14 cellular contexts compared by ENCODE assay signal in the genomic region with DNA sequence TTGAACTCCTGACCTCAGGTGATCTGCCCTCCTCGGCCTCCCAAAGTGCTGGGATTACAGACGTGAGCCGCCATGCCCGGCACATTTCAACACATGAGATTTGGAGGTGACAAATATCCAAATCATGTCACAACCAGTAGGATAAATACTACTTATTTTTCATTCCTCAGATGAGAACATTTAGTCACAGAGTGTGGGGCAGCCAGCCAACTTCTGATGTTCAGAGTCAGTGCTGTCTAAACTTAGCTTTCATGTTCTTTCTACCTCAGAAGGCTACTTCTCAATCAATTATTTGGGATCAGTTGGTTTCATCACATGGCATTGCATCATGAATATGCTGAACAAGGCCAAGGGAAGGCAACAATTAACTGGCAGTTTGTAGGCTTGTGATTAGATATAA.
A peak's percentile ranks its signal among the peaks of the same experiment; 100 is the strongest.
DNase-seq lines count a peak whose midpoint lies in the region; ATAC-seq, FAIRE-seq and TF ChIP-seq lines count a peak whose summit lies in the region.
"Had no signal": no experiment of that assay in that cellular context is flagged by ENCODE, and none has a peak within 500 bp of the region (broad histone marks: within the 10 kb centered on the region; RNA-seq: fewer than 3 reads in every experiment).

No MANE protein-coding gene starts in this region.

- TF ChIP-seq POLR2A in adrenal gland (IDR thresholded peaks at IDR 0.05) (no peak), gastroesophageal sphincter (IDR thresholded peaks at IDR 0.05) (no peak)

- peaks cover 30% of the 10 kb centered on the region for H3K4me1 Mint-ChIP-seq in osteocyte (ENCODE audit: unreplicated experiment)

- H3K27me3 ChIP-seq in adrenal gland (no peaks in the 10 kb centered on the region), gastroesophageal sphincter (no peaks in the 10 kb centered on the region)
- H3K27me3 ChIP-seq: esophagus muscularis mucosa, upper lobe of left lung had no signal

- H3K36me3 Mint-ChIP-seq in osteocyte (ENCODE audit: unreplicated experiment), result no peaks in the 10 kb centered on the region
- H3K36me3 Mint-ChIP-seq: activated naive CD4-positive, alpha-beta T cell treated with anti-CD3 and anti-CD28 coated beads, Interleukin-2, amount 10 ng/mL, durations not matched to agents 7 days and 5 days had no signal

- H3K4me1 ChIP-seq in adrenal gland (replicated peaks in 1 of 2) (no peaks in the 10 kb centered on the region), gastroesophageal sphincter (peaks cover 0 to 18% (median 0%) of the 10 kb centered on the region in 3 donors)

- no peak for TF ChIP-seq EP300 in gastroesophageal sphincter (IDR thresholded peaks at IDR 0.05)

- no peaks in the 10 kb centered on the region for H3K9me3 Mint-ChIP-seq in osteocyte (ENCODE audit: unreplicated experiment)

- no peak for TF ChIP-seq CTCF in adrenal gland (IDR thresholded peaks at IDR 0.05)
- TF ChIP-seq CTCF in gastroesophageal sphincter (IDR thresholded peaks at IDR 0.05), result no peak
- TF ChIP-seq CTCF in osteocyte (IDR thresholded peaks at IDR 0.05), result no peak

- no peak overlapping the region for H3K4me3 Mint-ChIP-seq in osteocyte (ENCODE audit: unreplicated experiment)
- H3K4me3 Mint-ChIP-seq: activated naive CD4-positive, alpha-beta T cell treated with anti-CD3 and anti-CD28 coated beads, Interleukin-2, amount 10 ng/mL, durations not matched to agents 7 days and 5 days had no signal

- H3K27ac ChIP-seq in adrenal gland (no peak overlapping the region), gastroesophageal sphincter (peak overlapping the region in 2 of 4 donors; percentile 32 to 50)
- H3K27ac ChIP-seq: upper lobe of left lung had no signal

- FAIRE-seq in GM19239 (lab: Jason Lieb, UNC), result no peak
- FAIRE-seq: RCC 7860 had no signal

- H3K27me3 Mint-ChIP-seq in osteocyte (ENCODE audit: unreplicated experiment), result no peaks in the 10 kb centered on the region

- intact Hi-C loops in adrenal gland (cut with DNase I), result no loop called here

- H3K9me3 ChIP-seq in adrenal gland (replicated peaks in 1 of 3) (no peaks in the 10 kb centered on the region), gastroesophageal sphincter (no peaks in the 10 kb centered on the region)
- H3K9me3 ChIP-seq: esophagus muscularis mucosa, upper lobe of left lung had no signal

- WGBS in adrenal gland, 4 donors, result 33 to 63% (median 47%) methylated on average over 1 to 4 of the region's 4 CpGs
- WGBS in gastroesophageal sphincter (ENCODE audit: low coverage in 1 of 2), 2 donors, result 54% methylated on average over 4 of the region's 4 CpGs; no CpG with 5 or more reads in 1 of the 2 donors

- H3K36me3 ChIP-seq in adrenal gland (replicated peaks in 1 of 2) (no peaks in the 10 kb centered on the region), gastroesophageal sphincter (no peaks in the 10 kb centered on the region)
- H3K36me3 ChIP-seq: esophagus muscularis mucosa, upper lobe of left lung had no signal

- no peak overlapping the region for H3K4me3 ChIP-seq in adrenal gland
- H3K4me3 ChIP-seq in gastroesophageal sphincter, result no peak overlapping the region

- peak overlapping the region; percentile 50 for H3K27ac Mint-ChIP-seq in osteocyte (ENCODE audit: unreplicated experiment)
- H3K27ac Mint-ChIP-seq: activated naive CD4-positive, alpha-beta T cell treated with anti-CD3 and anti-CD28 coated beads, Interleukin-2, amount 10 ng/mL, durations not matched to agents 7 days and 5 days had no signal

- peak; percentile 66 for ATAC-seq in gastroesophageal sphincter
- no peak for ATAC-seq in HG03135 (IDR thresholded peaks at IDR 0.05; ENCODE audit: unreplicated experiment)
- ATAC-seq in HG02970 (IDR thresholded peaks at IDR 0.05; ENCODE audit: low FRiP score, unreplicated experiment), result no peak

- DNase-seq in AG08396 (ENCODE audit: low spot score) (peak; percentile 21), adrenal gland (peak; percentile 25 to 81 (median 50)), osteocyte (ENCODE audit: extremely low spot score, unreplicated experiment) (no peak), GM19239 (ENCODE audit: insufficient read length, low spot score) (no peak), RKO (ENCODE audit: low spot score) (no peak)
- DNase-seq: activated CD4-positive, alpha-beta T cell treated with anti-CD3 and anti-CD28 coated beads for 1 hour; activated naive CD4-positive, alpha-beta T cell treated with anti-CD3 and anti-CD28 coated beads, Interleukin-2, amount 10 ng/mL, durations not matched to agents 7 days and 5 days; NCI-H2107 had no signal

Comparison
In these comparisons a context has a peak if more than half of its experiments do, and no peak if none do; other contexts are left out.
1. DNase-seq: peak in AG08396 (single experiment) and adrenal gland (7 of 7); none in osteocyte (single experiment), GM19239 (single experiment) and RKO (single experiment).